Comparison of ENCODE assay signal across 8 cellular contexts in the genomic region with DNA sequence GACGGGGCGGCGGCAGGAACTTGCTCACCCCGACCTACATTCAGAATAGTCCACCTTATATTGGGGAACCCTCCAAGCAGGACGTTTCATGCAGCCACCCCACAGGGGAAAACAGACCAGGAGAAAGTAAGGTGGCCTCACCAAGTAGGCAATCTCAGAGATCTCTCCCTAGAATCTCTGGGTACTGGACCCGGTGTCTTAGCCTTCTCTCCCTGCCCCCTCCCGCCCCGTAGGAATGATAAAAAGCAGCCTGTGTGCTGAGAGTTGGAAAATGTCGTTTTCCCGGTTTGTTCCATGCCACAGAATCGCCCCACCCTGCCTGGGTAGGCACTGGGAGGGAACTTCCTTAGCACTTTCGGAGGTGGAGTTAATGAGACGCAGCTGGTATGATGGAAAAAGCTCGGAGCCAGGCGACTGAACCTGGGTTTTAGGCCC. TPM values are rescaled to one million over a fixed set of nuclear protein-coding genes. Genes with fewer than 3 reads are reported as not detected.
DNase-seq lines count a peak whose midpoint lies in the region; ATAC-seq and TF ChIP-seq lines count a peak whose summit lies in the region.

No MANE protein-coding gene starts in this region.

- H3K27ac Mint-ChIP-seq in immature natural killer cell, result no peak overlapping the region
- no peak overlapping the region for H3K27ac Mint-ChIP-seq in stimulated activated naive B cell treated with anti-CD40 and anti-IgM and Interleukin-4, amounts not matched to agents 10 μg/mL and 1 μg/mL and 100 μg/mL, for 72 hours

- DNase-seq in EH (ENCODE audit: low read depth), result peak; percentile 87
- no peak for DNase-seq in Jurkat, Clone E6-1 (ENCODE audit: low read depth, low spot score)
- DNase-seq in brain microvascular endothelial cell, result peak; percentile 23
- no peak for DNase-seq in immature natural killer cell
- DNase-seq in stimulated activated naive B cell treated with anti-CD40 and anti-IgM and Interleukin-4, amounts not matched to agents 10 μg/mL and 1 μg/mL and 100 μg/mL, for 72 hours, result no peak
- no peak for DNase-seq in NCI-H774 (lab: John Stamatoyannopoulos, UW)

- H3K27me3 ChIP-seq in brain microvascular endothelial cell (replicated peaks) (no peaks in the 10 kb centered on the region), stomach smooth muscle (ENCODE audit: control insufficient read depth in 1 of 2, insufficient read depth in 2 of 2, low read length in 2 of 2) (no peaks in the 10 kb centered on the region)

- no peaks in the 10 kb centered on the region for H3K9me3 ChIP-seq in stomach smooth muscle (ENCODE audit: control insufficient read depth in 2 of 2, low read length in 2 of 2)

- in situ Hi-C loops in brain microvascular endothelial cell (cut with HindIII; ENCODE audit: low pct_ligation_motif_present, low sequenced_read_pairs), result no loop called here

- H3K4me1 ChIP-seq in stomach smooth muscle (ENCODE audit: control insufficient read depth, insufficient read depth, low read length), result peaks cover 32% of the 10 kb centered on the region

- no peaks in the 10 kb centered on the region for H3K9me3 Mint-ChIP-seq in immature natural killer cell
- H3K9me3 Mint-ChIP-seq in stimulated activated naive B cell treated with anti-CD40 and anti-IgM and Interleukin-4, amounts not matched to agents 10 μg/mL and 1 μg/mL and 100 μg/mL, for 72 hours, result no peaks in the 10 kb centered on the region

- H3K36me3 ChIP-seq in brain microvascular endothelial cell (replicated peaks), result peaks cover 3% of the 10 kb centered on the region
- no peaks in the 10 kb centered on the region for H3K36me3 ChIP-seq in stomach smooth muscle (ENCODE audit: control insufficient read depth in 2 of 2, insufficient read depth in 2 of 2, low read length in 2 of 2)

- peak overlapping the region; percentile 91 for H3K27ac ChIP-seq in brain microvascular endothelial cell
- peak overlapping the region; percentile 96 for H3K27ac ChIP-seq in stomach smooth muscle (ENCODE audit: low read length)

- H3K4me1 Mint-ChIP-seq in immature natural killer cell, result peaks cover 0 to 7% of the 10 kb centered on the region in 2 donors
- H3K4me1 Mint-ChIP-seq in stimulated activated naive B cell treated with anti-CD40 and anti-IgM and Interleukin-4, amounts not matched to agents 10 μg/mL and 1 μg/mL and 100 μg/mL, for 72 hours, result peaks cover 5 to 14% of the 10 kb centered on the region in 2 donors

- ATAC-seq in stimulated activated naive B cell treated with anti-CD40 and anti-IgM and Interleukin-4, amounts not matched to agents 10 μg/mL and 1 μg/mL and 100 μg/mL, for 72 hours (replicated peaks), result no peak
- ATAC-seq in HG02763 (IDR thresholded peaks at IDR 0.05; ENCODE audit: unreplicated experiment), result no peak

- H3K36me3 Mint-ChIP-seq in immature natural killer cell, result no peaks in the 10 kb centered on the region
- no peaks in the 10 kb centered on the region for H3K36me3 Mint-ChIP-seq in stimulated activated naive B cell treated with anti-CD40 and anti-IgM and Interleukin-4, amounts not matched to agents 10 μg/mL and 1 μg/mL and 100 μg/mL, for 72 hours

- TF ChIP-seq CTCF in brain microvascular endothelial cell (IDR thresholded peaks at IDR 0.05; ENCODE audit: low read depth, low read length, missing control alignments), result no peak

- peaks cover 1 to 14% (median 8%) of the 10 kb centered on the region in 3 donors for H3K27me3 Mint-ChIP-seq in immature natural killer cell (ENCODE audit: low read depth in 3 of 3)
- H3K27me3 Mint-ChIP-seq in stimulated activated naive B cell treated with anti-CD40 and anti-IgM and Interleukin-4, amounts not matched to agents 10 μg/mL and 1 μg/mL and 100 μg/mL, for 72 hours, result peaks cover 39 to 52% of the 10 kb centered on the region in 2 donors

- H3K4me3 ChIP-seq in Jurkat, Clone E6-1 (ENCODE audit: low read length), result peak overlapping the region; percentile 37
- H3K4me3 ChIP-seq in brain microvascular endothelial cell (ENCODE audit: low read depth, low read length), result peak overlapping the region; percentile 69
- peak overlapping the region; percentile 89 to 96 for H3K4me3 ChIP-seq in stomach smooth muscle (ENCODE audit: low read length in 2 of 2)

- peak overlapping the region in 3 of 5 donors; percentile 21 to 63 (median 40) for H3K4me3 Mint-ChIP-seq in immature natural killer cell
- H3K4me3 Mint-ChIP-seq in stimulated activated naive B cell treated with anti-CD40 and anti-IgM and Interleukin-4, amounts not matched to agents 10 μg/mL and 1 μg/mL and 100 μg/mL, for 72 hours, result no peak overlapping the region

- peak overlapping the region; percentile 83 to 94 for H3K9ac ChIP-seq in stomach smooth muscle (ENCODE audit: low read length in 2 of 2)

RNA-seq across cellular contexts. Expression of gene PTPN14, which starts 0.8 kb away (rescaled TPM):
- polyA plus RNA-seq in Jurkat, Clone E6-1 (2012; ENCODE audit: insufficient read depth, insufficient read length), result 0.60 TPM
- polyA plus RNA-seq in immature natural killer cell, result under 1 TPM in 1 of 3 donors, not detected in 2; 0.04 TPM

RNA-seq across cellular contexts. Expression of gene CENPF, which starts 50.8 kb away (rescaled TPM):
- polyA plus RNA-seq in Jurkat, Clone E6-1 (2012; ENCODE audit: insufficient read depth, insufficient read length), result 109 TPM
- polyA plus RNA-seq in immature natural killer cell, result 1 to 10 TPM in 1 of 3 donors, not detected in 2; 3.4 TPM

Comparison
In these comparisons a context has a peak if more than half of its experiments do, and no peak if none do; other contexts are left out.
1. DNase-seq: peak in EH (single experiment) and brain microvascular endothelial cell (single experiment); none in Jurkat, Clone E6-1 (single experiment), immature natural killer cell (0 of 3), stimulated activated naive B cell treated with anti-CD40 and anti-IgM and Interleukin-4, amounts not matched to agents 10 μg/mL and 1 μg/mL and 100 μg/mL, for 72 hours (single experiment) and NCI-H774 (single experiment).
2. H3K4me3 ChIP-seq: peak in every context shown above with its lines; median percentile 92 in stomach smooth muscle; 69 in brain microvascular endothelial cell; 37 in Jurkat, Clone E6-1.
3. H3K4me3 Mint-ChIP-seq: peak in immature natural killer cell (3 of 5); none in stimulated activated naive B cell treated with anti-CD40 and anti-IgM and Interleukin-4, amounts not matched to agents 10 μg/mL and 1 μg/mL and 100 μg/mL, for 72 hours (0 of 2).